17 cellular contexts compared by ENCODE assay signal in genomic region chr2:224372624-224373023, GRCh38. TPM values are rescaled to one million over a fixed set of nuclear protein-coding genes. Genes with fewer than 3 reads are reported as not detected.
DNase-seq lines count a peak whose midpoint lies in the region; ATAC-seq and TF ChIP-seq lines count a peak whose summit lies in the region.
"Had no signal": no experiment of that assay in that cellular context is flagged by ENCODE, and none has a peak within 500 bp of the region (broad histone marks: within the 10 kb centered on the region; RNA-seq: fewer than 3 reads in every experiment).

No MANE protein-coding gene starts in this region.

- no peak overlapping the region for H3K4me3 ChIP-seq in endodermal cell (ENCODE audit: low read length)
- H3K4me3 ChIP-seq: A549 had no signal

- H3K27me3 ChIP-seq in endodermal cell (ENCODE audit: control insufficient read depth, insufficient read depth, low read length, poor library complexity, severe bottlenecking), result no peaks in the 10 kb centered on the region

- no peaks in the 10 kb centered on the region for H3K4me1 ChIP-seq in endodermal cell (ENCODE audit: control insufficient read depth, insufficient read depth, low read length)
- H3K4me1 ChIP-seq: A549, Caco-2 had no signal

- no peak overlapping the region for H3K4me3 Mint-ChIP-seq in activated naive CD4-positive, alpha-beta T cell treated with anti-CD3 and anti-CD28 coated beads, Interleukin-2, amount 50 U/mL, for 24 hours
- no peak overlapping the region for H3K4me3 Mint-ChIP-seq in activated naive CD4-positive, alpha-beta T cell treated with anti-CD3 and anti-CD28 coated beads for 36 hours
- H3K4me3 Mint-ChIP-seq in endodermal cell, result no peak overlapping the region
- H3K4me3 Mint-ChIP-seq: CD4-positive, alpha-beta T cell; H9 had no signal

- H3K9ac ChIP-seq in endodermal cell (ENCODE audit: extremely low read depth, low read length, poor library complexity, severe bottlenecking), result no peak overlapping the region

- no peaks in the 10 kb centered on the region for H3K36me3 Mint-ChIP-seq in activated naive CD4-positive, alpha-beta T cell treated with anti-CD3 and anti-CD28 coated beads, Interleukin-2, amount 50 U/mL, for 24 hours
- no peaks in the 10 kb centered on the region for H3K36me3 Mint-ChIP-seq in activated naive CD4-positive, alpha-beta T cell treated with anti-CD3 and anti-CD28 coated beads for 36 hours (ENCODE audit: low read depth)
- H3K36me3 Mint-ChIP-seq in endodermal cell (ENCODE audit: low read depth), result no peaks in the 10 kb centered on the region

- no peaks in the 10 kb centered on the region for H3K9me3 Mint-ChIP-seq in activated naive CD4-positive, alpha-beta T cell treated with anti-CD3 and anti-CD28 coated beads, Interleukin-2, amount 50 U/mL, for 24 hours
- H3K9me3 Mint-ChIP-seq in activated naive CD4-positive, alpha-beta T cell treated with anti-CD3 and anti-CD28 coated beads for 36 hours, result no peaks in the 10 kb centered on the region
- H3K9me3 Mint-ChIP-seq in endodermal cell, result no peaks in the 10 kb centered on the region
- H3K9me3 Mint-ChIP-seq: CD4-positive, alpha-beta T cell; H9 had no signal

- H3K27ac Mint-ChIP-seq in activated naive CD4-positive, alpha-beta T cell treated with anti-CD3 and anti-CD28 coated beads, Interleukin-2, amount 50 U/mL, for 24 hours, result peak overlapping the region; percentile 2
- H3K27ac Mint-ChIP-seq in activated naive CD4-positive, alpha-beta T cell treated with anti-CD3 and anti-CD28 coated beads for 36 hours, result no peak overlapping the region
- no peak overlapping the region for H3K27ac Mint-ChIP-seq in endodermal cell
- H3K27ac Mint-ChIP-seq: CD4-positive, alpha-beta T cell; H9 had no signal

- peak; percentile 29 for TF ChIP-seq CTCF in endodermal cell (conservative IDR thresholded peaks at IDR 0.05)

- DNase-seq in activated naive CD4-positive, alpha-beta T cell treated with anti-CD3 and anti-CD28 coated beads for 36 hours, result no peak
- DNase-seq in endodermal cell (no peak), retina (peak; percentile 32), NCI-H345 treated with DMSO at 0.1 percent for 48 hours (lab: John Stamatoyannopoulos, UW; ENCODE audit: unreplicated experiment) (no peak), Kasumi-1 (lab: John Stamatoyannopoulos, UW) (no peak)
- DNase-seq in stimulated activated naive CD8-positive, alpha-beta T cell treated with anti-CD3 and anti-CD28 coated beads, Interleukin-15, Interleukin-2, amounts not matched to agents 100 U/mL and 50 U/mL, for 24 hours, result no peak
- DNase-seq: AML-193; Caco-2; CD4-positive, alpha-beta T cell; GOT3; H9 had no signal

- no peaks in the 10 kb centered on the region for H3K36me3 ChIP-seq in endodermal cell (ENCODE audit: control insufficient read depth, insufficient read depth, low read length)

- H3K9me3 ChIP-seq in endodermal cell (ENCODE audit: control insufficient read depth, low read length), result no peaks in the 10 kb centered on the region
- H3K9me3 ChIP-seq: A549, Caco-2 had no signal

- CTCF ChIA-PET in activated naive CD4-positive, alpha-beta T cell treated with anti-CD3 and anti-CD28 coated beads for 36 hours (lab: Charles Lee), result interaction anchor here (0.8 to 1.5 kb wide), 4 partner anchors 11 to 403 kb away, joined by 3 to 4 read pairs (median 4); no protein-coding TSS in a partner anchor

- peaks cover 6% of the 10 kb centered on the region for H3K4me1 Mint-ChIP-seq in activated naive CD4-positive, alpha-beta T cell treated with anti-CD3 and anti-CD28 coated beads, Interleukin-2, amount 50 U/mL, for 24 hours
- H3K4me1 Mint-ChIP-seq in activated naive CD4-positive, alpha-beta T cell treated with anti-CD3 and anti-CD28 coated beads for 36 hours (ENCODE audit: low read depth), result no peaks in the 10 kb centered on the region
- H3K4me1 Mint-ChIP-seq in endodermal cell, result no peaks in the 10 kb centered on the region

- intact Hi-C loops in activated naive CD4-positive, alpha-beta T cell treated with anti-CD3 and anti-CD28 coated beads for 36 hours (cut with micrococcal nuclease), result no loop called here

- no peak for ATAC-seq in stimulated activated naive CD8-positive, alpha-beta T cell treated with anti-CD3 and anti-CD28 coated beads, Interleukin-15, Interleukin-2, amounts not matched to agents 100 U/mL and 50 U/mL, for 24 hours
- ATAC-seq: A549 had no signal

- H3K27ac ChIP-seq in endodermal cell (ENCODE audit: low read depth, low read length), result no peak overlapping the region
- H3K27ac ChIP-seq: 22Rv1, A549, C4-2B, HL-60 had no signal

- WGBS in endodermal cell (ENCODE audit: insufficient coverage in 1 of 2, insufficient read length in 1 of 2), 2 experiments, result 87 to 89% methylated on average over 6 of the region's 6 CpGs

- no peaks in the 10 kb centered on the region for H3K27me3 Mint-ChIP-seq in activated naive CD4-positive, alpha-beta T cell treated with anti-CD3 and anti-CD28 coated beads, Interleukin-2, amount 50 U/mL, for 24 hours
- no peaks in the 10 kb centered on the region for H3K27me3 Mint-ChIP-seq in activated naive CD4-positive, alpha-beta T cell treated with anti-CD3 and anti-CD28 coated beads for 36 hours (ENCODE audit: low read depth)
- no peaks in the 10 kb centered on the region for H3K27me3 Mint-ChIP-seq in endodermal cell (ENCODE audit: insufficient read depth)
- H3K27me3 Mint-ChIP-seq: CD4-positive, alpha-beta T cell had no signal

RNA-seq across cellular contexts. Expression of gene FAM124B, which starts 29.3 kb away (rescaled TPM):
- total RNA-seq in activated naive CD4-positive, alpha-beta T cell treated with anti-CD3 and anti-CD28 coated beads for 36 hours, result under 1 TPM; 0.32 to 0.43 TPM
- total RNA-seq in endodermal cell, result 1 to 10 TPM in 1 of 2 donors, under 1 TPM in 1; 0.58 to 1.2 TPM
- polyA plus RNA-seq in endodermal cell (2013, experiment 1 of 2), result 0.18 TPM
- polyA plus RNA-seq in endodermal cell (2013, experiment 2 of 2), result 0.08 TPM
- total RNA-seq: Caco-2, HT1080 had no signal
- polyA plus RNA-seq: A549 had no signal
